13 cellular contexts compared by ENCODE assay signal in genomic region chr19:37953576-37954303, GRCh38. TPM values are rescaled to one million over a fixed set of nuclear protein-coding genes. Genes with fewer than 3 reads are reported as not detected.
DNase-seq lines count a peak whose midpoint lies in the region; ATAC-seq, FAIRE-seq and TF ChIP-seq lines count a peak whose summit lies in the region.
"Had no signal": no experiment of that assay in that cellular context is flagged by ENCODE, and none has a peak within 500 bp of the region (broad histone marks: within the 10 kb centered on the region; RNA-seq: fewer than 3 reads in every experiment).

No MANE protein-coding gene starts in this region.

- H3K4me3 ChIP-seq in astrocyte of the spinal cord (ENCODE audit: low read depth, low read length) (no peak overlapping the region), kidney (ENCODE audit: low read length in 2 of 2) (no peak overlapping the region), upper lobe of right lung (no peak overlapping the region)

- intact Hi-C loops in kidney (cut with DNase I), result no loop called here
- intact Hi-C loops in upper lobe of right lung (cut with DNase I), result no loop called here

- H3K4me1 Mint-ChIP-seq in IgD-negative memory B cell, result peaks cover 53 to 60% (median 54%) of the 10 kb centered on the region in 3 donors

- TF ChIP-seq CTCF in astrocyte of the spinal cord (IDR thresholded peaks at IDR 0.05; ENCODE audit: low read depth, low read length) (no peak), kidney (IDR thresholded peaks at IDR 0.05; ENCODE audit: borderline replicate concordance, extremely low read depth, insufficient read depth) (no peak), upper lobe of right lung (IDR thresholded peaks at IDR 0.05) (no peak)

- no peaks in the 10 kb centered on the region for H3K27me3 Mint-ChIP-seq in IgD-negative memory B cell

- H3K9me3 ChIP-seq in kidney (ENCODE audit: control insufficient read depth in 1 of 2, low read length in 2 of 2) (no peaks in the 10 kb centered on the region), upper lobe of right lung (no peaks in the 10 kb centered on the region)

- in situ Hi-C loops in astrocyte of the spinal cord (cut with HindIII; ENCODE audit: low sequenced_read_pairs), result no loop called here

- peak overlapping the region; percentile 38 to 61 for H3K27ac ChIP-seq in kidney (ENCODE audit: low read depth in 2 of 2, low read length in 2 of 2)
- H3K27ac ChIP-seq in upper lobe of right lung, result no peak overlapping the region

- H3K4me1 ChIP-seq in kidney (ENCODE audit: control insufficient read depth in 1 of 2, insufficient read depth in 1 of 2, low read depth in 1 of 2, low read length in 2 of 2), result peaks cover 5 to 11% of the 10 kb centered on the region in 2 donors
- no peaks in the 10 kb centered on the region for H3K4me1 ChIP-seq in upper lobe of right lung

- peaks cover 11% of the 10 kb centered on the region for H3K36me3 Mint-ChIP-seq in IgD-negative memory B cell

- no peaks in the 10 kb centered on the region for H3K27me3 ChIP-seq in upper lobe of right lung

- H3K36me3 ChIP-seq in kidney (ENCODE audit: control insufficient read depth in 1 of 2, insufficient read depth in 2 of 2, low read length in 2 of 2) (no peaks in the 10 kb centered on the region), upper lobe of right lung (no peaks in the 10 kb centered on the region)

- no peaks in the 10 kb centered on the region for H3K9me3 Mint-ChIP-seq in IgD-negative memory B cell

- FAIRE-seq in kidney (lab: Jason Lieb, UNC) (no peak), HTR-8/SVneo (lab: Jason Lieb, UNC) (no peak)
- FAIRE-seq: endometrium had no signal

- H3K9ac ChIP-seq in kidney (ENCODE audit: low read length in 2 of 2), result peak overlapping the region in 1 of 2 donors; percentile 31

- ATAC-seq in upper lobe of right lung (no peak), HG02588 (IDR thresholded peaks at IDR 0.05; ENCODE audit: unreplicated experiment) (no peak)

- DNase-seq in astrocyte of the spinal cord (ENCODE audit: low read depth, low spot score) (peak; percentile 53), kidney (no peak), upper lobe of right lung (peak; percentile 3), dedifferentiated amniotic fluid mesenchymal stem cell (ENCODE audit: extremely low spot score) (no peak), HTR-8/SVneo (ENCODE audit: insufficient read length, low spot score) (no peak)
- DNase-seq: amniotic stem cell, NCI-H1436, NCI-H524, Right ventricle myocardium superior had no signal

- H3K27ac Mint-ChIP-seq in IgD-negative memory B cell, result peak overlapping the region; percentile 35 to 78 (median 37)

- peak overlapping the region in 2 of 4 donors; percentile 15 to 55 for H3K4me3 Mint-ChIP-seq in IgD-negative memory B cell

RNA-seq across cellular contexts. Expression of gene SIPA1L3, which starts 46.7 kb away (rescaled TPM):
- polyA plus RNA-seq in IgD-negative memory B cell, result 13.6 TPM
- 61.7 TPM for total RNA-seq in kidney
- 5.8 TPM for polyA plus RNA-seq in kidney (ENCODE audit: insufficient read depth, low read depth, low replicate concordance)
- total RNA-seq in upper lobe of right lung, result 66.3 TPM

RNA-seq across cellular contexts. Expression of gene WDR87, which starts 47.3 kb away (rescaled TPM):
- not detected for polyA plus RNA-seq in IgD-negative memory B cell
- total RNA-seq in kidney, result not detected
- polyA plus RNA-seq in kidney (ENCODE audit: insufficient read depth, low read depth, low replicate concordance), result not detected
- not detected for total RNA-seq in upper lobe of right lung
- total RNA-seq: Right ventricle myocardium superior, subcutaneous adipose tissue had no signal

Comparison
In these comparisons a context has a peak if more than half of its experiments do, and no peak if none do; other contexts are left out.
1. DNase-seq: peak in astrocyte of the spinal cord (single experiment) and upper lobe of right lung (single experiment); none in kidney (single experiment), dedifferentiated amniotic fluid mesenchymal stem cell (single experiment) and HTR-8/SVneo (single experiment).